In the genomic region with DNA sequence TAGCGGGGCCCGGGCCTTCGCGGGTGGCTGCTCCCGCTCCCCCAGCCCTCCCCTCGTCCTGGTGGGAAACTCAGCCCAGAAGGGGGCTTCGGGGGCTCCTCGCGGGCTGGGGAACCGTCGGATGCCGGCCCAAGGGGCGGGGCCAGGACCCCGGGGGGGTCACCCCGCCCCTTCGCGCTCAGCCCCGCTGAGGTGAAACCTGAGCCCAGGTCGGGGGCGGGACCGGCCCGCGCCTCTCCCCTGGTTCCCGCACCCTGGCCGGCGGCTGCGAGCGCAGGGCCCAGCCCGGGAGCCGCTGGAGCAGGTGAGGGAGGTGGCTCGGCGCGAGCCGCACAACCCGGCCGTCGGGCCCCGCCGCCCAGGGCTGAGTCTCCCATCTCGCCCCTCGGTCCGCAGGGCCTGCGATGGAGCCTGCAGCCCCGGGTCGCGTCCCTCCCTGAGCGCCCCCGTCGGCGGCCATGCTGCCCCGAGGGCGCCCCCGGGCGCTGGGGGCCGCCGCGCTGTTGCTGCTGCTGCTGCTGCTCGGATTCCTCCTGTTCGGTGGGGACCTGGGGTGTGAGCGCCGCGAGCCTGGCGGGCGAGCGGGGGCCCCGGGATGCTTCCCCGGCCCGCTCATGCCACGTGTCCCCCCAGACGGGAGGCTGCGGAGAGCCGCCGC, we compare ENCODE assay signal across 8 cellular contexts. TPM values are rescaled to one million over a fixed set of nuclear protein-coding genes. Genes with fewer than 3 reads are reported as not detected.
DNase-seq lines count a peak whose midpoint lies in the region; ATAC-seq and TF ChIP-seq lines count a peak whose summit lies in the region.

LARGE2 (plus strand) TSS at position 232 of the 658 bp plus-strand sequence; CDS start at position 459, 227 bp downstream.

- TF ChIP-seq EP300 in upper lobe of left lung (IDR thresholded peaks at IDR 0.05) = no peak

- H3K4me1 Mint-ChIP-seq in activated naive CD8-positive, alpha-beta T cell (ENCODE audit: low read depth) = peaks cover 34% of the 10 kb centered on the region

- H3K27ac ChIP-seq in left lung (peak within 1 kb of the TSS; percentile 53 to 72), upper lobe of left lung (peak within 1 kb of the TSS; percentile 43 to 86 (median 72))

- TF ChIP-seq CTCF in left lung (IDR thresholded peaks at IDR 0.05) (no peak), upper lobe of left lung (IDR thresholded peaks at IDR 0.05) (no peak)

- ATAC-seq in left lung = peak; percentile 67
- ATAC-seq in upper lobe of left lung (ENCODE audit: low FRiP score in 2 of 2) = peak in 1 of 2 donors; percentile 55
- no peak for ATAC-seq in HG03280 (IDR thresholded peaks at IDR 0.05; ENCODE audit: unreplicated experiment)
- ATAC-seq in HG02852 (IDR thresholded peaks at IDR 0.05; ENCODE audit: unreplicated experiment) = no peak

- no peak for TF ChIP-seq POLR2A in upper lobe of left lung (IDR thresholded peaks at IDR 0.05)

- peak within 1 kb of the TSS; percentile 64 for H3K27ac Mint-ChIP-seq in activated naive CD8-positive, alpha-beta T cell

- DNase-seq in D341Med (ENCODE audit: low spot score) (peak; percentile 77), NCI-H1105 treated with DMSO at 0.1 percent for 48 hours (lab: John Stamatoyannopoulos, UW) (peak; percentile 85), left lung (peak; percentile 60 to 91), upper lobe of left lung (peak; percentile 56 to 93), NCI-H1092 (lab: John Stamatoyannopoulos, UW) (no peak)

- no peaks in the 10 kb centered on the region for H3K36me3 Mint-ChIP-seq in activated naive CD8-positive, alpha-beta T cell

- H3K9me3 ChIP-seq in left lung (no peaks in the 10 kb centered on the region), upper lobe of left lung (no peaks in the 10 kb centered on the region)

- peak within 1 kb of the TSS; percentile 80 for H3K4me3 Mint-ChIP-seq in activated naive CD8-positive, alpha-beta T cell

- H3K4me3 ChIP-seq in left lung (peak within 1 kb of the TSS; percentile 29 to 43), upper lobe of left lung (peak within 1 kb of the TSS in 3 of 4 donors; percentile 51 to 59 (median 55))

- H3K36me3 ChIP-seq in left lung = no peaks in the 10 kb centered on the region
- H3K36me3 ChIP-seq in upper lobe of left lung = no peaks in the 10 kb centered on the region

- H3K27me3 ChIP-seq in left lung (peaks cover 17 to 50% of the 10 kb centered on the region in 2 donors), upper lobe of left lung (peaks cover 0 to 23% (median 16%) of the 10 kb centered on the region in 4 donors)

- H3K27me3 Mint-ChIP-seq in activated naive CD8-positive, alpha-beta T cell = no peaks in the 10 kb centered on the region

- no peaks in the 10 kb centered on the region for H3K9me3 Mint-ChIP-seq in activated naive CD8-positive, alpha-beta T cell (ENCODE audit: low read depth)

- WGBS in upper lobe of left lung, 2 donors = 0% methylated on average over 3 to 42 of the region's 73 CpGs

- H3K4me1 ChIP-seq in left lung (peaks cover 0 to 24% of the 10 kb centered on the region in 2 donors), upper lobe of left lung (peaks cover 16 to 34% (median 27%) of the 10 kb centered on the region in 4 donors)

- intact Hi-C loops in left lung (cut with DNase I) = no loop called here

RNA-seq across cellular contexts. Expression of gene LARGE2, which starts in this region (rescaled TPM):
- total RNA-seq in left lung (10 to 100 TPM in 1 of 2 donors, 1 to 10 TPM in 1; 7.5 to 12.7 TPM), upper lobe of left lung (10 to 100 TPM in 1 of 6 donors, 1 to 10 TPM in 5; 4.3 to 10.6 (median 7.1) TPM)
